8 cellular contexts compared by ENCODE assay signal in the genomic region with DNA sequence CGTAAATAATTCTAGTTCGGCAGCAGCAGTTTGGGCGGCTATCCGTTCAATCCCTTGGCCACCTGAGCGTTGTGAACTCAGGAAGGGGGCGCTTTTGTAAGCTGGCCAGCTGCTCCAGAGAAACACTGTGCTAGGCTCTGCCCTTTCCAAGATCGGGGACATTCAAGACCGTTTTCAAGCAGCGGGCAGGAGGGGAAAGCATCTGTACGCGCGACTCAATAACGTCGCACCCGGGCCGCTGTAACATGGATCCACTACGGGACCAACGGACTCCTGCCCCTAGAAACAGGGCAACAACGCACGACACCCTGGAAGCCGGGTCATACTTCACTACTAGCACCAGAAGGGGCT. TPM values are rescaled to one million over a fixed set of nuclear protein-coding genes. Genes with fewer than 3 reads are reported as not detected.
A peak's percentile ranks its signal among the peaks of the same experiment; 100 is the strongest.
DNase-seq lines count a peak whose midpoint lies in the region; ATAC-seq and TF ChIP-seq lines count a peak whose summit lies in the region.

No MANE protein-coding gene starts in this region.

- CTCF ChIA-PET in Calu3 (lab: Charles Lee), result interaction anchor here (0.5 to 18.0 kb wide), 137 partner anchors 9 to 1366 kb away, joined by 3 to 498 read pairs (median 6); a partner anchor contains a TSS

- in situ Hi-C loops in astrocyte of the spinal cord (cut with HindIII; ENCODE audit: low sequenced_read_pairs), result no loop called here

- H3K36me3 ChIP-seq in mesenchymal stem cell (ENCODE audit: control insufficient read depth in 1 of 2, insufficient read depth in 2 of 2, low read depth in 1 of 2, low read length in 2 of 2), result no peaks in the 10 kb centered on the region

- peak overlapping the region; percentile 97 for H3K4me2 ChIP-seq in mesenchymal stem cell (ENCODE audit: low read length, poor library complexity, severe bottlenecking)

- H3K9ac ChIP-seq in mesenchymal stem cell (ENCODE audit: low read length), result peak overlapping the region; percentile 91

- peaks cover 74% of the 10 kb centered on the region for H3K36me3 Mint-ChIP-seq in Calu3 (ENCODE audit: insufficient read depth, unreplicated experiment)

- peak overlapping the region; percentile 94 for H2AFZ ChIP-seq in mesenchymal stem cell (ENCODE audit: low read depth, low read length)

- H3K14ac ChIP-seq in mesenchymal stem cell (ENCODE audit: low read length in 2 of 2), result no peak overlapping the region

- intact Hi-C loops in Calu3 (cut with micrococcal nuclease; ENCODE audit: unreplicated experiment), result loop anchor here (1.0 to 10.0 kb wide), 7 partner anchors 59 to 795 kb away; a partner anchor contains a TSS

- no peak overlapping the region for H3K4ac ChIP-seq in mesenchymal stem cell (ENCODE audit: low read depth in 1 of 2, low read length in 2 of 2)

- H2BK120ac ChIP-seq in mesenchymal stem cell (ENCODE audit: low read depth, low read length), result no peak overlapping the region

- H3K18ac ChIP-seq in mesenchymal stem cell (ENCODE audit: low read depth in 1 of 2, low read length in 2 of 2), result peak overlapping the region; percentile 1 to 46

- no peak for DNase-seq in Calu3
- DNase-seq in NCI-H1417 treated with DMSO at 0.1 percent for 48 hours (lab: John Stamatoyannopoulos, UW), result peak; percentile 25
- no peak for DNase-seq in astrocyte of the spinal cord (ENCODE audit: low read depth, low spot score)
- DNase-seq in mesenchymal stem cell, result no peak
- DNase-seq in NCI-H1105 (lab: John Stamatoyannopoulos, UW), result no peak
- no peak for DNase-seq in GDM1 (lab: John Stamatoyannopoulos, UW)

- ATAC-seq in GM21515 (IDR thresholded peaks at IDR 0.05; ENCODE audit: unreplicated experiment) (peak; percentile 4), GM21360 (IDR thresholded peaks at IDR 0.05; ENCODE audit: unreplicated experiment) (no peak)

- H2BK5ac ChIP-seq in mesenchymal stem cell (ENCODE audit: low read depth, low read length, poor library complexity, severe bottlenecking), result no peak overlapping the region

- H3K4me1 ChIP-seq in mesenchymal stem cell (ENCODE audit: control insufficient read depth, insufficient read depth, low read depth, low read length), result peaks cover 11% of the 10 kb centered on the region

- H3K27me3 Mint-ChIP-seq in Calu3 (ENCODE audit: unreplicated experiment), result no peaks in the 10 kb centered on the region

- H2BK12ac ChIP-seq in mesenchymal stem cell (ENCODE audit: low read length in 2 of 2), result no peak overlapping the region

- H3K27me3 ChIP-seq in mesenchymal stem cell (ENCODE audit: control insufficient read depth in 1 of 2, insufficient read depth in 1 of 2, low read length in 2 of 2), result no peaks in the 10 kb centered on the region

- H3K9me3 Mint-ChIP-seq in Calu3 (ENCODE audit: low read depth, unreplicated experiment), result no peaks in the 10 kb centered on the region

- peaks cover 2% of the 10 kb centered on the region for H3K79me1 ChIP-seq in mesenchymal stem cell (replicated peaks; ENCODE audit: low read length, poor library complexity, severe bottlenecking)

- no peaks in the 10 kb centered on the region for H3K9me3 ChIP-seq in mesenchymal stem cell (ENCODE audit: control insufficient read depth, low read length)

- H3K27ac Mint-ChIP-seq in Calu3 (ENCODE audit: unreplicated experiment), result peak overlapping the region; percentile 94

- no TSS peak for BruUV-seq in Calu3 (replicated peaks; lab: Mats Ljungman, UMichigan)

- no peak overlapping the region for H3K23ac ChIP-seq in mesenchymal stem cell (ENCODE audit: low read length in 2 of 2)

- H3K27ac ChIP-seq in mesenchymal stem cell (ENCODE audit: low read length, poor library complexity, severe bottlenecking), result no peak overlapping the region

- TF ChIP-seq CTCF in Calu3 (IDR thresholded peaks at IDR 0.05; ENCODE audit: unreplicated experiment), result no peak
- TF ChIP-seq CTCF in astrocyte of the spinal cord (IDR thresholded peaks at IDR 0.05; ENCODE audit: low read depth, low read length), result peak; percentile 12

- H2AK5ac ChIP-seq in mesenchymal stem cell (ENCODE audit: low read length, severe bottlenecking), result no peak overlapping the region

- H3K4me3 ChIP-seq in astrocyte of the spinal cord (ENCODE audit: low read depth, low read length) (peak overlapping the region; percentile 92), mesenchymal stem cell (ENCODE audit: insufficient read depth in 1 of 2, low read depth in 1 of 2, low read length in 2 of 2) (peak overlapping the region; percentile 88 to 98)

- H3K4me3 Mint-ChIP-seq in Calu3 (ENCODE audit: low read depth, unreplicated experiment), result peak overlapping the region; percentile 96

- H2BK15ac ChIP-seq in mesenchymal stem cell (ENCODE audit: low read depth, poor library complexity, severe bottlenecking), result no peak overlapping the region

- no peak overlapping the region for H4K8ac ChIP-seq in mesenchymal stem cell (ENCODE audit: low read length)

- WGBS in mesenchymal stem cell, result 1% methylated on average over 20 of the region's 21 CpGs

- peak overlapping the region; percentile 3 for H4K91ac ChIP-seq in mesenchymal stem cell (ENCODE audit: low read length)

- peaks cover 44% of the 10 kb centered on the region for H3K4me1 Mint-ChIP-seq in Calu3 (ENCODE audit: low read depth, unreplicated experiment)

RNA-seq across cellular contexts. Expression of a gene that starts 0.5 kb away (rescaled TPM):
- total RNA-seq in Calu3 (2022), result 1,389 and 1,672 TPM in 2 replicates
- 14.5 TPM for polyA plus RNA-seq in mesenchymal stem cell (2013, experiment 1 of 2)
- polyA plus RNA-seq in mesenchymal stem cell (2013, experiment 2 of 2), result 15.0 TPM

RNA-seq across cellular contexts. Expression of a gene that starts 26.0 kb away (rescaled TPM):
- total RNA-seq in Calu3 (2022), result 33.9 and 39.2 TPM in 2 replicates
- polyA plus RNA-seq in mesenchymal stem cell (2013, experiment 1 of 2), result 339 TPM
- 339 TPM for polyA plus RNA-seq in mesenchymal stem cell (2013, experiment 2 of 2)

RNA-seq across cellular contexts. Expression of a gene that starts 52.7 kb away (rescaled TPM):
- 0.44 and 0.71 TPM in 2 replicates for total RNA-seq in Calu3 (2022)
- 0.44 TPM for polyA plus RNA-seq in mesenchymal stem cell (2013, experiment 1 of 2)
- 0.29 TPM for polyA plus RNA-seq in mesenchymal stem cell (2013, experiment 2 of 2)
